Comparison of ENCODE assay signal across 14 cellular contexts in the genomic region with DNA sequence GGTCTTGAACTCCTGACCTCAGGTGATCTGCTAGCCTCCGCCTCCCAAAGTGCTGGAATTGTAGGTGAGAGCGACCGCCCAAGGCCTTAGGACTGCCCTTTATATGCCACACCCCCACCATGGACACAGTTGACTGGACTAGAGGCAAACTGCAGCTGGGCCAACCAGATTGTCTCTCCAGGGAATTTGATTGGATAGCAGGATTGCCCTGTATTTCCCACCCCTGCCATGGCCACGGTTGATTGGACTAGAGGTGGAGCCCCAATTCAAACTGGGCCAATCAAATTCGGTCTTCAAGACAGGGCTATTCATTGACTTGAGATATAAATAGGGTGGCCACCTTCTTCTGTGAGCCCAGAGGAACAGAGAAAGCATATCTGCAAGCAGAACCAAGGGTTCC. TPM values are rescaled to one million over a fixed set of nuclear protein-coding genes. Genes with fewer than 3 reads are reported as not detected.
A peak's percentile ranks its signal among the peaks of the same experiment; 100 is the strongest.
DNase-seq lines count a peak whose midpoint lies in the region; FAIRE-seq and TF ChIP-seq lines count a peak whose summit lies in the region.
"Had no signal": no experiment of that assay in that cellular context is flagged by ENCODE, and none has a peak within 500 bp of the region (broad histone marks: within the 10 kb centered on the region; RNA-seq: fewer than 3 reads in every experiment).

No MANE protein-coding gene starts in this region.

- TF ChIP-seq CTCF in fibroblast of lung (conservative IDR thresholded peaks at IDR 0.05 in 1 of 2, IDR thresholded peaks at IDR 0.05 in 1 of 2; ENCODE audit: low read depth in 1 of 2, low read length in 2 of 2) = no peak
- no peak for TF ChIP-seq CTCF in ovary (IDR thresholded peaks at IDR 0.05)
- no peak for TF ChIP-seq CTCF in right atrium auricular region (IDR thresholded peaks at IDR 0.05)

- no peak for FAIRE-seq in small intestine (lab: Jason Lieb, UNC)
- FAIRE-seq: A204.1, TTC549 had no signal

- DNase-seq in NCI-H82 (lab: John Stamatoyannopoulos, UW) = peak; percentile 38
- DNase-seq in NCI-H82 treated with DMSO at 0.1 percent for 48 hours (lab: John Stamatoyannopoulos, UW; ENCODE audit: unreplicated experiment) = no peak
- DNase-seq in NCI-H226 = peak; percentile 25
- DNase-seq in fibroblast of lung (ENCODE audit: low read depth in 2 of 2) = peak; percentile 12 to 24
- DNase-seq in small intestine = peak; percentile 6
- DNase-seq in ovary = no peak
- DNase-seq in right atrium auricular region (ENCODE audit: low spot score) = no peak
- no peak for DNase-seq in activated gamma-delta T cell (lab: John Stamatoyannopoulos, UW)
- DNase-seq: Calu3, NCI-H187 had no signal

- no peak overlapping the region for H2AFZ ChIP-seq in fibroblast of lung (ENCODE audit: low read length)

- no peak for TF ChIP-seq EP300 in ovary (IDR thresholded peaks at IDR 0.05)

- no peak overlapping the region for H3K4me2 ChIP-seq in fibroblast of lung (ENCODE audit: extremely low read depth, insufficient read depth, low read length)

- H3K27me3 ChIP-seq in fibroblast of lung (ENCODE audit: control insufficient read depth, insufficient read depth, low read length) (peaks cover 5% of the 10 kb centered on the region), small intestine (ENCODE audit: control insufficient read depth in 2 of 2, insufficient read depth in 2 of 2, low read length in 2 of 2) (no peaks in the 10 kb centered on the region), ovary (no peaks in the 10 kb centered on the region), right atrium auricular region (no peaks in the 10 kb centered on the region)

- H3K36me3 ChIP-seq in fibroblast of lung (ENCODE audit: control insufficient read depth, insufficient read depth, low read length) = no peaks in the 10 kb centered on the region
- H3K36me3 ChIP-seq in small intestine (ENCODE audit: control insufficient read depth in 2 of 2, insufficient read depth in 2 of 2, low read length in 2 of 2) = no peaks in the 10 kb centered on the region
- no peaks in the 10 kb centered on the region for H3K36me3 ChIP-seq in ovary
- H3K36me3 ChIP-seq in right atrium auricular region = no peaks in the 10 kb centered on the region

- H3K27ac ChIP-seq in fibroblast of lung (ENCODE audit: insufficient read depth, low read length) (no peak overlapping the region), small intestine (ENCODE audit: low read depth in 1 of 2, low read length in 1 of 2) (no peak overlapping the region), ovary (no peak overlapping the region), right atrium auricular region (no peak overlapping the region)

- intact Hi-C loops in ovary (cut with DNase I) = no loop called here

- H3K4me1 ChIP-seq in fibroblast of lung (ENCODE audit: control insufficient read depth, extremely low read depth, insufficient read depth, low read length) (no peaks in the 10 kb centered on the region), small intestine (ENCODE audit: control insufficient read depth in 2 of 2, insufficient read depth in 1 of 2, low read depth in 1 of 2, low read length in 1 of 2) (no peaks in the 10 kb centered on the region), ovary (ENCODE audit: insufficient read depth) (no peaks in the 10 kb centered on the region), right atrium auricular region (no peaks in the 10 kb centered on the region)

- WGBS in small intestine, 3 donors = 85 to 92% (median 92%) methylated on average over 5 of the region's 5 CpGs
- WGBS in ovary, 3 donors = 90 to 93% (median 92%) methylated on average over 5 of the region's 5 CpGs

- TF ChIP-seq POLR2A in ovary (IDR thresholded peaks at IDR 0.05) = no peak

- no peak overlapping the region for H3K9ac ChIP-seq in fibroblast of lung (ENCODE audit: insufficient read depth, low read length)

- no peak overlapping the region for H3K4me3 ChIP-seq in fibroblast of lung (replicated peaks in 1 of 4; ENCODE audit: control extremely low read depth in 1 of 4, insufficient read depth in 1 of 4, low read depth in 3 of 4, low read length in 4 of 4)
- no peak overlapping the region for H3K4me3 ChIP-seq in small intestine (ENCODE audit: low read depth in 1 of 2, low read length in 2 of 2)
- H3K4me3 ChIP-seq in ovary = no peak overlapping the region
- H3K4me3 ChIP-seq in right atrium auricular region = no peak overlapping the region
- H3K4me3 ChIP-seq: lung had no signal

- H3K9me3 ChIP-seq in fibroblast of lung (ENCODE audit: control insufficient read depth, insufficient read depth, low read depth, low read length) = no peaks in the 10 kb centered on the region
- H3K9me3 ChIP-seq in small intestine (ENCODE audit: control insufficient read depth, low read depth) = no peaks in the 10 kb centered on the region
- no peaks in the 10 kb centered on the region for H3K9me3 ChIP-seq in ovary
- no peaks in the 10 kb centered on the region for H3K9me3 ChIP-seq in right atrium auricular region

- no peaks in the 10 kb centered on the region for H4K20me1 ChIP-seq in fibroblast of lung (ENCODE audit: control insufficient read depth, extremely low read depth, insufficient read depth, low read length)

- H3K79me2 ChIP-seq in fibroblast of lung (ENCODE audit: control insufficient read depth, insufficient read depth, low read length) = no peaks in the 10 kb centered on the region

RNA-seq across cellular contexts. Expression of a gene that starts 6.9 kb away (rescaled TPM):
- total RNA-seq in fibroblast of lung = 36.2 and 42.1 TPM in 2 replicates
- polyA plus RNA-seq in fibroblast of lung = 50.4 and 53.4 TPM in 2 replicates
- polyA plus RNA-seq in fibroblast of lung (2012) = 26.6 and 29.5 TPM in 2 replicates
- polyA minus RNA-seq in fibroblast of lung (ENCODE audit: low replicate concordance) = 5.6 and 5.8 TPM in 2 replicates
- polyA plus RNA-seq in small intestine = 10 to 100 TPM; 13.2 to 18.6 (median 18.2) TPM
- 10 to 100 TPM; 37.1 to 44.2 (median 41.1) TPM for total RNA-seq in ovary
- polyA plus RNA-seq in ovary = 10 to 100 TPM; 19.0 to 44.4 TPM
- 10 to 100 TPM; 28.8 to 39.5 TPM for total RNA-seq in right atrium auricular region

RNA-seq across cellular contexts. Expression of a gene that starts 19.3 kb away (rescaled TPM):
- total RNA-seq in fibroblast of lung (0.17 and 0.26 TPM in 2 replicates), ovary (10 to 100 TPM in 3 of 7 donors, 1 to 10 TPM in 4; 1.2 to 24.3 (median 4.6) TPM), right atrium auricular region (10 to 100 TPM in 1 of 2 donors, 1 to 10 TPM in 1; 2.2 to 32.0 TPM)
- polyA plus RNA-seq in fibroblast of lung (0.06 and 0.17 TPM in 2 replicates), small intestine (1 to 10 TPM in 1 of 3 donors, under 1 TPM in 2; 0.67 to 8.7 (median 0.81) TPM), ovary (10 to 100 TPM in 1 of 2 donors, 1 to 10 TPM in 1; 1.6 to 34.1 TPM)
- polyA plus RNA-seq in fibroblast of lung (2012) = 0.06 and 0.10 TPM in 2 replicates
- polyA minus RNA-seq in fibroblast of lung (ENCODE audit: low replicate concordance) = not detected in 2 replicates
- polyA plus RNA-seq: IgD-negative memory B cell had no signal

RNA-seq across cellular contexts. Expression of a gene that starts 58.4 kb away (rescaled TPM):
- total RNA-seq in fibroblast of lung (17.0 and 18.5 TPM in 2 replicates), ovary (10 to 100 TPM; 23.2 to 41.1 (median 32.8) TPM), right atrium auricular region (10 to 100 TPM in 1 of 2 donors, 1 to 10 TPM in 1; 8.9 to 13.3 TPM)
- polyA plus RNA-seq in fibroblast of lung (21.7 and 23.0 TPM in 2 replicates), small intestine (10 to 100 TPM in 2 of 3 donors, 1 to 10 TPM in 1; 8.4 to 12.3 (median 11.6) TPM), ovary (10 to 100 TPM; 16.4 to 29.8 TPM)
- polyA plus RNA-seq in fibroblast of lung (2012) = 12.8 and 15.6 TPM in 2 replicates
- polyA minus RNA-seq in fibroblast of lung (ENCODE audit: low replicate concordance) = 3.2 and 22.8 TPM in 2 replicates

Comparison
In these comparisons a context has a peak if more than half of its experiments do, and no peak if none do; other contexts are left out.
1. DNase-seq: peak in NCI-H82 (single experiment), NCI-H226 (single experiment), fibroblast of lung (2 of 2) and small intestine (single experiment); none in NCI-H82 treated with DMSO at 0.1 percent for 48 hours (single experiment), ovary (0 of 5), right atrium auricular region (single experiment) and activated gamma-delta T cell (single experiment).